12 cellular contexts compared by ENCODE assay signal in the genomic region with DNA sequence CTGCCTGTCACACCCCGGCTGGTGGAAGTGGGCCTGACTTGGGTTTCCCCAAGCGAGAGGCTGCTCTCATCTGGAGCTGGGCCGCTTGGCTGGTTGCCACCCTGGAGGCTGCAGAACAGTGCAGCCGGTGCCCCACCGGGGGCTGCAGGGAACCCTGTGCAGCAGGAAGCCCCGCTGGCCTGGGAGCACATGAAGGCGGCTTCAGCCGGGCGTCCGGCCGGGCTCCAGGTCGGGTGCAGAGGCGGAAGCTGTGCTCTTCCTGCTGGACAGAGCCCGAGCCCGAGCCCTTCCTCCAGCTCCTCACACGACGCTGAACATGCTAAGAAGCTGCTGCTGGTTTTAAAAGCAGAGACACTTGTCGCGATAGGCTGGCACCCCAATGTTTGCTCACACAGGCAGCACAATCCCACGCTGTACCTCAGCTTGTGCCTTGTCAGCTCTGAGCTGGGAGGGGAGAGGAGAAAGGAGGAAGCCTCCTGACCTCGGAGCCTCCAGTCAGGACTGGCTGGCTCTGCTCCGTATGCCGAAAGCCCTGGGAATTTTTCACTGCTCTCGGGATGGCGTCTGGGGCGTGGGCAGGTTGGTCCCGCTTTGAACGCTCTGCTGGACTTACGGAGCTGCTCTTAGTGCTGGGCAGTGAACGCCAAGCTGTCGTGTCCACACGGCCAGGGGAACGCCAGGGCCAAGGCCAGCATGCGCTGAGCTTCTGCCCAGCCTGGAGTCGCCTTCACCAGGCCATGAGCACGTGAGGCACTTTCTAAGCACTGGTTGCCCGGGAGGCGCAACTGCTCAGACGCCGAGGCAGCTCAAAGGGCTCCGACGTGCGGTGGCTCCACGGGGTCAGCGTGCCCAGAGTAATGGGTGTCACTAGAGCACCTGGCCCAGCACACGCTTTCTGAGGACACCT. TPM values are rescaled to one million over a fixed set of nuclear protein-coding genes. Genes with fewer than 3 reads are reported as not detected.
A peak's percentile ranks its signal among the peaks of the same experiment; 100 is the strongest.
DNase-seq lines count a peak whose midpoint lies in the region; ATAC-seq, FAIRE-seq and TF ChIP-seq lines count a peak whose summit lies in the region.
"Had no signal": no experiment of that assay in that cellular context is flagged by ENCODE, and none has a peak within 500 bp of the region (broad histone marks: within the 10 kb centered on the region; RNA-seq: fewer than 3 reads in every experiment).

No MANE protein-coding gene starts in this region.

- H3K4me3 ChIP-seq in K562 = no peak overlapping the region
- no peak overlapping the region for H3K4me3 ChIP-seq in A673 (ENCODE audit: low read depth, low read length, poor library complexity, severe bottlenecking)
- H3K4me3 ChIP-seq: stomach had no signal

- in situ Hi-C loops in K562 (cut with MboI) = no loop called here

- H3K36me3 ChIP-seq in K562 (ENCODE audit: control insufficient read depth, insufficient read depth, low read length) = peaks cover 6% of the 10 kb centered on the region; the same call in 2 of the 3 replicates
- no peaks in the 10 kb centered on the region for H3K36me3 ChIP-seq in A673 (ENCODE audit: insufficient read depth, low read length, poor library complexity, severe bottlenecking)

- H3K4me1 ChIP-seq in K562 (replicated peaks in 1 of 2; ENCODE audit: control insufficient read depth in 2 of 2, insufficient read depth in 2 of 2, low read length in 2 of 2) (peaks cover 5 to 15% of the 10 kb centered on the region in 2 experiments; a peak in 4 of 5 replicates), A673 (ENCODE audit: insufficient read depth, low read length, poor library complexity, severe bottlenecking) (peaks cover 10% of the 10 kb centered on the region)

- TF ChIP-seq CTCF in K562 (IDR thresholded peaks at IDR 0.05 in 2 of 3, conservative IDR thresholded peaks at IDR 0.05 in 1 of 3; ENCODE audit: insufficient read depth in 2 of 3, low read depth in 1 of 3, low read length in 3 of 3) = no peak
- no peak for TF ChIP-seq CTCF in A673 (conservative IDR thresholded peaks at IDR 0.05; ENCODE audit: low read depth, low read length)

- intact Hi-C loops in activated CD4-positive, alpha-beta memory T cell treated with anti-CD3 and anti-CD28 coated beads for 36 hours (cut with micrococcal nuclease) = no loop called here
- intact Hi-C loops in K562 (cut with micrococcal nuclease) (no loop called here), A673 (cut with micrococcal nuclease; ENCODE audit: unreplicated experiment) (no loop called here)

- H3K27me3 ChIP-seq in K562 (ENCODE audit: control insufficient read depth in 2 of 2, insufficient read depth in 2 of 2, low read length in 2 of 2) (no peaks in the 10 kb centered on the region), layer of hippocampus (ENCODE audit: control insufficient read depth, insufficient read depth, low read length) (no peaks in the 10 kb centered on the region), A673 (replicated peaks; ENCODE audit: insufficient read depth, low read depth, low read length, poor library complexity) (no peaks in the 10 kb centered on the region)
- H3K27me3 ChIP-seq: stomach had no signal

- no peaks in the 10 kb centered on the region for H3K9me1 ChIP-seq in K562 (ENCODE audit: control insufficient read depth, insufficient read depth, low read length)

- ATAC-seq in K562 (no peak), HG03457 (IDR thresholded peaks at IDR 0.05; ENCODE audit: unreplicated experiment) (no peak), GM18511 (IDR thresholded peaks at IDR 0.05; ENCODE audit: unreplicated experiment) (no peak)

- no peaks in the 10 kb centered on the region for H3K9me3 ChIP-seq in K562 (replicated peaks; ENCODE audit: control insufficient read depth, insufficient read depth, low read depth, low read length)
- H3K9me3 ChIP-seq in A673 (ENCODE audit: low read depth, low read length, poor library complexity, severe bottlenecking) = no peaks in the 10 kb centered on the region
- H3K9me3 ChIP-seq: stomach had no signal

- no peaks in the 10 kb centered on the region for H3K27me3 Mint-ChIP-seq in activated CD4-positive, alpha-beta memory T cell treated with anti-CD3 and anti-CD28 coated beads for 36 hours
- no peaks in the 10 kb centered on the region for H3K27me3 Mint-ChIP-seq in activated CD4-positive, alpha-beta memory T cell treated with anti-CD3 and anti-CD28 coated beads, Interleukin-2, amount 10 ng/mL, durations not matched to agents 7 days and 5 days
- H3K27me3 Mint-ChIP-seq: CD4-positive, CD25-positive, alpha-beta regulatory T cell had no signal

- peak overlapping the region; percentile 32 for H3K4me3 Mint-ChIP-seq in activated CD4-positive, alpha-beta memory T cell treated with anti-CD3 and anti-CD28 coated beads for 36 hours
- no peak overlapping the region for H3K4me3 Mint-ChIP-seq in activated CD4-positive, alpha-beta memory T cell treated with anti-CD3 and anti-CD28 coated beads, Interleukin-2, amount 10 ng/mL, durations not matched to agents 7 days and 5 days
- H3K4me3 Mint-ChIP-seq: CD4-positive, CD25-positive, alpha-beta regulatory T cell had no signal

- no peak for TF ChIP-seq EP300 in K562 (IDR thresholded peaks at IDR 0.05; ENCODE audit: low read length)

- H3K27ac Mint-ChIP-seq in activated CD4-positive, alpha-beta memory T cell treated with anti-CD3 and anti-CD28 coated beads for 36 hours = no peak overlapping the region
- H3K27ac Mint-ChIP-seq in activated CD4-positive, alpha-beta memory T cell treated with anti-CD3 and anti-CD28 coated beads, Interleukin-2, amount 10 ng/mL, durations not matched to agents 7 days and 5 days = no peak overlapping the region

- H3K9me3 Mint-ChIP-seq in activated CD4-positive, alpha-beta memory T cell treated with anti-CD3 and anti-CD28 coated beads for 36 hours = no peaks in the 10 kb centered on the region
- H3K9me3 Mint-ChIP-seq in activated CD4-positive, alpha-beta memory T cell treated with anti-CD3 and anti-CD28 coated beads, Interleukin-2, amount 10 ng/mL, durations not matched to agents 7 days and 5 days = no peaks in the 10 kb centered on the region

- CTCF ChIA-PET in activated CD4-positive, alpha-beta memory T cell treated with anti-CD3 and anti-CD28 coated beads for 36 hours (lab: Charles Lee) = interaction anchor here (0.8 to 1.0 kb wide), 2 partner anchors 33 to 51 kb away, joined by 4 read pairs; a partner anchor contains a TSS
- CTCF ChIA-PET in activated CD4-positive, alpha-beta memory T cell treated with anti-CD3 and anti-CD28 coated beads, Interleukin-2, amount 10 ng/mL, durations not matched to agents 7 days and 5 days (lab: Charles Lee) = interaction anchor here (0.6 kb wide), 1 partner anchor 28 kb away, joined by 3 read pairs; no protein-coding TSS in a partner anchor
- CTCF ChIA-PET in K562 (lab: Yijun Ruan, JAX; ENCODE audit: low intra/inter-chr PET ratio) = no interaction called here
- CTCF ChIA-PET in A673 (lab: Charles Lee) = no interaction called here

- H3K4me1 Mint-ChIP-seq in activated CD4-positive, alpha-beta memory T cell treated with anti-CD3 and anti-CD28 coated beads for 36 hours (ENCODE audit: low read depth) = peaks cover 39% of the 10 kb centered on the region
- peaks cover 28% of the 10 kb centered on the region for H3K4me1 Mint-ChIP-seq in activated CD4-positive, alpha-beta memory T cell treated with anti-CD3 and anti-CD28 coated beads, Interleukin-2, amount 10 ng/mL, durations not matched to agents 7 days and 5 days

- H3K27ac ChIP-seq in K562 (ENCODE audit: extremely low read depth, low read depth, low read length) = no peak overlapping the region
- H3K27ac ChIP-seq in layer of hippocampus (ENCODE audit: low read depth, low read length) = peak overlapping the region; percentile 30
- no peak overlapping the region for H3K27ac ChIP-seq in A673 (ENCODE audit: low read depth, low read length, poor library complexity, severe bottlenecking)
- H3K27ac ChIP-seq: stomach had no signal

- FAIRE-seq in K562 (lab: Jason Lieb, UNC) = no peak

- WGBS in K562 (ENCODE audit: insufficient coverage, low coverage, missing lambda C conversion rate) = 70% methylated on average over 40 of the region's 46 CpGs

- no peak for TF ChIP-seq POLR2A in K562 (conservative IDR thresholded peaks at IDR 0.05)

- H3K36me3 Mint-ChIP-seq in activated CD4-positive, alpha-beta memory T cell treated with anti-CD3 and anti-CD28 coated beads for 36 hours = peaks cover under 1% of the 10 kb centered on the region
- peaks cover 4% of the 10 kb centered on the region for H3K36me3 Mint-ChIP-seq in activated CD4-positive, alpha-beta memory T cell treated with anti-CD3 and anti-CD28 coated beads, Interleukin-2, amount 10 ng/mL, durations not matched to agents 7 days and 5 days (ENCODE audit: low read depth)

- H3K9ac ChIP-seq in K562 (ENCODE audit: insufficient read depth in 1 of 2, low read depth in 2 of 2, low read length in 2 of 2) = peak overlapping the region in 1 of 2 experiments; percentile 31; a peak in 1 of 4 replicates

- DNase-seq in activated CD4-positive, alpha-beta memory T cell treated with anti-CD3 and anti-CD28 coated beads for 36 hours = no peak
- DNase-seq in activated CD4-positive, alpha-beta memory T cell treated with anti-CD3 and anti-CD28 coated beads, Interleukin-2, amount 10 ng/mL, durations not matched to agents 7 days and 5 days = no peak
- no peak for DNase-seq in K562 (ENCODE audit: extremely low read depth in 1 of 4, low spot score in 3 of 4)
- peak; percentile 23 for DNase-seq in superior temporal gyrus (ENCODE audit: extremely low spot score)
- no peak for DNase-seq in A673 (ENCODE audit: low spot score)
- DNase-seq: CD4-positive, CD25-positive, alpha-beta regulatory T cell; MM.1S; retina; stomach had no signal

- H4K20me1 ChIP-seq in K562 (replicated peaks; ENCODE audit: control insufficient read depth, insufficient read depth, low read length) = 0 out of 2 replicates have a peak, but pooled peaks cover 4% of the 10 kb centered on the region

- no peaks in the 10 kb centered on the region for H3K79me2 ChIP-seq in K562 (ENCODE audit: control insufficient read depth, insufficient read depth, low read length)

- BruUV-seq in K562 (replicated peaks; lab: Mats Ljungman, UMichigan) = no TSS peak
- BruUV-seq in A673 (replicated peaks; lab: Mats Ljungman, UMichigan) = no TSS peak

- TF ChIP-seq RAD21 in K562 (CRISPR knock-in tag; conservative IDR thresholded peaks at IDR 0.05 in 1 of 2, IDR thresholded peaks at IDR 0.05 in 1 of 2) = no peak

- POLR2A ChIA-PET in activated CD4-positive, alpha-beta memory T cell treated with anti-CD3 and anti-CD28 coated beads for 36 hours (lab: Charles Lee) = no interaction called here
- POLR2A ChIA-PET in activated CD4-positive, alpha-beta memory T cell treated with anti-CD3 and anti-CD28 coated beads, Interleukin-2, amount 10 ng/mL, durations not matched to agents 7 days and 5 days (lab: Charles Lee) = interaction anchor here (1.5 kb wide), 1 partner anchor 24 kb away, joined by 3 read pairs; no protein-coding TSS in a partner anchor
- POLR2A ChIA-PET in K562 (lab: Yijun Ruan, JAX) (interaction anchor here (1.2 to 1.3 kb wide), 2 partner anchors 9 to 12 kb away, joined by 4 read pairs; a partner anchor contains a TSS), A673 (lab: Charles Lee; ENCODE audit: low non-redundant PET) (no interaction called here)

- no peak overlapping the region for H2AFZ ChIP-seq in K562 (ENCODE audit: low read depth, low read length)

- H3K4me2 ChIP-seq in K562 (ENCODE audit: insufficient read depth, low read length) = no peak overlapping the region

RNA-seq across cellular contexts. Expression of a gene that starts 8.8 kb away (rescaled TPM):
- total RNA-seq in activated CD4-positive, alpha-beta memory T cell treated with anti-CD3 and anti-CD28 coated beads for 36 hours = 10 to 100 TPM; 12.4 to 13.1 TPM
- 1 to 10 TPM; 7.4 to 7.9 TPM for total RNA-seq in activated CD4-positive, alpha-beta memory T cell treated with anti-CD3 and anti-CD28 coated beads, Interleukin-2, amount 10 ng/mL, durations not matched to agents 7 days and 5 days
- 4.2 and 6.9 TPM in 2 replicates for total RNA-seq in K562 (2011; cell fraction: chromatin; rRNA removed; ENCODE audit: low replicate concordance)
- total RNA-seq in K562 (2011; cell fraction: nucleolus; rRNA removed) = 5.5 and 5.9 TPM in 2 replicates
- 3.9 and 4.9 TPM in 2 replicates for total RNA-seq in K562 (2011; cell fraction: nucleoplasm; rRNA removed)
- 2.5 and 3.1 TPM in 2 replicates for total RNA-seq in K562 (2014; rRNA removed)
- total RNA-seq in K562 (2014; rRNA removed; fragmentation: Illumina TruSeq; extraction: Trizol) = 1.9 and 2.3 TPM in 2 replicates
- 2.6 and 3.1 TPM in 2 replicates for total RNA-seq in K562 (2015; rRNA removed; fragmentation: Illumina TruSeq; extraction: Trizol)
- total RNA-seq in K562 (2021) = 4.5 and 4.8 TPM in 2 replicates
- polyA plus RNA-seq in K562 (2011; rRNA removed) = 0.79 and 1.4 TPM in 2 replicates
- polyA plus RNA-seq in K562 (2011; cell fraction: cytosol; rRNA removed) = 0.66 and 1.7 TPM in 2 replicates
- 2.0 and 5.0 TPM in 2 replicates for polyA plus RNA-seq in K562 (2011; cell fraction: nucleus; rRNA removed)
- polyA plus RNA-seq in K562 (2012) = 1.1 and 2.1 TPM in 2 replicates
- polyA plus RNA-seq in K562 (2014; fragmentation: Illumina TruSeq; extraction: Trizol) = 2.4 TPM in 2 replicates
- under 1 TPM; 0.10 to 0.20 TPM for polyA plus RNA-seq in K562 (2014; fragmentation: Nextera tagmentation; extraction: Ambion mirVana)
- polyA plus RNA-seq in K562 (2014; rRNA removed) = 1.8 and 2.0 TPM in 2 replicates
- 0.72 and 1.6 TPM in 2 replicates for polyA minus RNA-seq in K562 (2011; rRNA and poly(A)+ RNA removed)
- 1.5 and 2.0 TPM in 2 replicates for polyA minus RNA-seq in K562 (2011; cell fraction: cytosol; rRNA and poly(A)+ RNA removed)
- polyA minus RNA-seq in K562 (2011; cell fraction: nucleus; rRNA and poly(A)+ RNA removed) = 2.3 and 3.9 TPM in 2 replicates
- 3.9 and 5.1 TPM in 2 replicates for total RNA-seq in A673 (2021)

RNA-seq across cellular contexts. Expression of a gene that starts 51.3 kb away (rescaled TPM):
- total RNA-seq in activated CD4-positive, alpha-beta memory T cell treated with anti-CD3 and anti-CD28 coated beads for 36 hours = 100 to 1,000 TPM; 161 to 162 TPM
- 100 to 1,000 TPM; 105 to 110 TPM for total RNA-seq in activated CD4-positive, alpha-beta memory T cell treated with anti-CD3 and anti-CD28 coated beads, Interleukin-2, amount 10 ng/mL, durations not matched to agents 7 days and 5 days
- 182 and 249 TPM in 2 replicates for total RNA-seq in K562 (2011; cell fraction: chromatin; rRNA removed; ENCODE audit: low replicate concordance)
- total RNA-seq in K562 (2011; cell fraction: nucleolus; rRNA removed) = 104 and 110 TPM in 2 replicates
- 139 and 186 TPM in 2 replicates for total RNA-seq in K562 (2011; cell fraction: nucleoplasm; rRNA removed)
- total RNA-seq in K562 (2014; rRNA removed) (77.1 and 104 TPM in 2 replicates), K562 (2014; rRNA removed; fragmentation: Illumina TruSeq; extraction: Trizol) (118 and 128 TPM in 2 replicates), K562 (2015; rRNA removed; fragmentation: Illumina TruSeq; extraction: Trizol) (109 and 127 TPM in 2 replicates), K562 (2021) (169 and 171 TPM in 2 replicates), A673 (2021) (195 and 213 TPM in 2 replicates)
- polyA plus RNA-seq in K562 (2011; rRNA removed) (97.6 and 185 TPM in 2 replicates), K562 (2014; fragmentation: Illumina TruSeq; extraction: Trizol) (125 and 137 TPM in 2 replicates), K562 (2014; fragmentation: Nextera tagmentation; extraction: Ambion mirVana) (100 to 1,000 TPM; 316 to 378 TPM), K562 (2014; rRNA removed) (142 and 158 TPM in 2 replicates)
- 51.9 and 80.2 TPM in 2 replicates for polyA plus RNA-seq in K562 (2011; cell fraction: cytosol; rRNA removed)
- polyA plus RNA-seq in K562 (2011; cell fraction: nucleus; rRNA removed) = 56.7 and 72.5 TPM in 2 replicates
- 51.5 and 151 TPM in 2 replicates for polyA plus RNA-seq in K562 (2012)
- polyA minus RNA-seq in K562 (2011; rRNA and poly(A)+ RNA removed) = 138 and 285 TPM in 2 replicates
- polyA minus RNA-seq in K562 (2011; cell fraction: cytosol; rRNA and poly(A)+ RNA removed) = 46.8 and 99.5 TPM in 2 replicates
- polyA minus RNA-seq in K562 (2011; cell fraction: nucleus; rRNA and poly(A)+ RNA removed) = 52.4 and 62.1 TPM in 2 replicates

Comparison
In these comparisons a context has a peak if more than half of its experiments do, and no peak if none do; other contexts are left out.
1. POLR2A ChIA-PET loops: an anchor here in activated CD4-positive, alpha-beta memory T cell treated with anti-CD3 and anti-CD28 coated beads, Interleukin-2, amount 10 ng/mL, durations not matched to agents 7 days and 5 days (1.5 kb wide) and K562 (1.2 to 1.3 kb wide); none called in activated CD4-positive, alpha-beta memory T cell treated with anti-CD3 and anti-CD28 coated beads for 36 hours and A673.
2. CTCF ChIA-PET loops: an anchor here in activated CD4-positive, alpha-beta memory T cell treated with anti-CD3 and anti-CD28 coated beads for 36 hours (0.8 to 1.0 kb wide) and activated CD4-positive, alpha-beta memory T cell treated with anti-CD3 and anti-CD28 coated beads, Interleukin-2, amount 10 ng/mL, durations not matched to agents 7 days and 5 days (0.6 kb wide); none called in K562 and A673.